In the genomic region with DNA sequence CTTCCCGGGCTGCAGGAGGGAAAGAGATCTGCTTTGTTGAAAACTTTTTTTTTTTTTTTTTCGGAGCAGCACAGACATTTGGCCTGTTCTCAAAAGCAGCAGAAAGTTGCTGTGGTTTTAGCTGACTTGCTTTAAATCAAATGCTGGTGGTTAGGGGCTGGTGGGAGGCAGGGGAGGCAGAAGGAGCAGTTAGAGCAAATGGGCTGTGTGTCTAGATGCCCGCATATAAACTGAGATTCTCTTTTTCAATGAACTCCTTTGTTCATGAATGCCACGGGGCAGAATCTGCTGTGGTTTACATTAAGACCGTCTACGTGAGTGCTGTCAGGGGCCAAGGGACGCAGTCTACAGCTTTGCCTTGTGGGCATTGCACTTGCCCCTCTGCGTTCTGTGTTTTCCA, we compare ENCODE assay signal across 1 cellular context.
TF ChIP-seq lines count a peak whose summit lies in the region.

No MANE protein-coding gene starts in this region.

TF ChIP-seq in liver, 16 proteins besides CTCF, POLR2A, EP300 and RAD21 (continued from another document):
- TF ChIP-seq HNF4G (IDR thresholded peaks at IDR 0.05): no peak
- no peak for TF ChIP-seq REST (IDR thresholded peaks at IDR 0.05)
- TF ChIP-seq ATF3 (IDR thresholded peaks at IDR 0.05): no peak
- no peak for TF ChIP-seq SP1 (IDR thresholded peaks at IDR 0.05)
